In the genomic region with DNA sequence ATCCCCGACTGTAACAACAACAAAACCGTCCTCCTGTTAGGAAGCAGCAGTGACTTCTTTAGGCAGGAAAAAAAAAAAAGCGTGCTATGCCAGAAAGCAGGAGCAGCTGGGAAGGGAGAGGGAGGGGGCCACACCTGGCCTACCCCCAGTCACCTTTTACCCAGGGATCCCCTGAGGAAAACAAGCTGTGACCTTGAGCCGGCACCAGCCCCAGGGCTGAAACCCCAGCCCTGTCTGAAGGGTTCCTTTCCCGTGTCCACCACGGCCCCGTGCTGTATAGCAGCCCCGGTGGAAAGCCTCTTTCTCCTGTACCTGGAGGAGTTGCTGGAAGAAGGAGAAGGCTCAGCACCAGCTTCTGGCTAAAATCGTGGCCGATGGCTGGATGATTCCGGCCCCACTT, we compare ENCODE assay signal across 18 cellular contexts. TPM values are rescaled to one million over a fixed set of nuclear protein-coding genes. Genes with fewer than 3 reads are reported as not detected.
DNase-seq lines count a peak whose midpoint lies in the region; ATAC-seq, FAIRE-seq and TF ChIP-seq lines count a peak whose summit lies in the region.
"Had no signal": no experiment of that assay in that cellular context is flagged by ENCODE, and none has a peak within 500 bp of the region (broad histone marks: within the 10 kb centered on the region; RNA-seq: fewer than 3 reads in every experiment).

No MANE protein-coding gene starts in this region.

- intact Hi-C loops in activated CD8-positive, alpha-beta T cell treated with anti-CD3 and anti-CD28 coated beads for 36 hours (cut with micrococcal nuclease) = no loop called here
- intact Hi-C loops in CD4-positive, alpha-beta T cell (cut with DNase I, micrococcal nuclease) = no loop called here
- intact Hi-C loops in ovary (cut with DNase I) = no loop called here

- peaks cover 32% of the 10 kb centered on the region for H4K20me1 ChIP-seq in osteoblast (ENCODE audit: insufficient read depth, low read length)

- peak overlapping the region; percentile 10 for H3K27ac Mint-ChIP-seq in activated CD8-positive, alpha-beta T cell treated with anti-CD3 and anti-CD28 coated beads for 36 hours
- H3K27ac Mint-ChIP-seq in activated CD8-positive, alpha-beta T cell treated with anti-CD3 and anti-CD28 coated beads, Interleukin-2, amount 10 ng/mL, durations not matched to agents 7 days and 5 days = no peak overlapping the region
- peak overlapping the region; percentile 56 for H3K27ac Mint-ChIP-seq in CD4-positive, alpha-beta T cell
- peak overlapping the region; percentile 63 for H3K27ac Mint-ChIP-seq in T-helper 17 cell

- no peaks in the 10 kb centered on the region for H3K9me3 Mint-ChIP-seq in activated CD8-positive, alpha-beta T cell treated with anti-CD3 and anti-CD28 coated beads for 36 hours
- no peaks in the 10 kb centered on the region for H3K9me3 Mint-ChIP-seq in activated CD8-positive, alpha-beta T cell treated with anti-CD3 and anti-CD28 coated beads, Interleukin-2, amount 10 ng/mL, durations not matched to agents 7 days and 5 days (ENCODE audit: insufficient read depth)
- H3K9me3 Mint-ChIP-seq in CD4-positive, alpha-beta T cell = no peaks in the 10 kb centered on the region
- H3K9me3 Mint-ChIP-seq: H9 had no signal

- H3K79me2 ChIP-seq in osteoblast (ENCODE audit: insufficient read depth, low read length) = peaks cover 97% of the 10 kb centered on the region

- H3K4me3 ChIP-seq in osteoblast (ENCODE audit: insufficient read depth, low read length) (no peak overlapping the region), small intestine (ENCODE audit: low read depth in 1 of 2, low read length in 2 of 2) (no peak overlapping the region), ovary (no peak overlapping the region)
- H3K4me3 ChIP-seq: A549, PC-9, SJCRH30 had no signal

- TF ChIP-seq CTCF in activated CD8-positive, alpha-beta T cell treated with anti-CD3 and anti-CD28 coated beads for 36 hours (IDR thresholded peaks at IDR 0.05) = no peak
- TF ChIP-seq CTCF in CD4-positive, alpha-beta T cell (IDR thresholded peaks at IDR 0.05) = no peak
- TF ChIP-seq CTCF in osteoblast (IDR thresholded peaks at IDR 0.05; ENCODE audit: extremely low read depth, low read depth, low read length) (no peak), ovary (IDR thresholded peaks at IDR 0.05) (no peak)

- no peaks in the 10 kb centered on the region for H3K27me3 Mint-ChIP-seq in activated CD8-positive, alpha-beta T cell treated with anti-CD3 and anti-CD28 coated beads for 36 hours
- H3K27me3 Mint-ChIP-seq in activated CD8-positive, alpha-beta T cell treated with anti-CD3 and anti-CD28 coated beads, Interleukin-2, amount 10 ng/mL, durations not matched to agents 7 days and 5 days (ENCODE audit: low read depth) = no peaks in the 10 kb centered on the region
- H3K27me3 Mint-ChIP-seq in CD4-positive, alpha-beta T cell = no peaks in the 10 kb centered on the region
- H3K27me3 Mint-ChIP-seq in T-helper 17 cell = no peaks in the 10 kb centered on the region

- FAIRE-seq in small intestine (lab: Jason Lieb, UNC) = no peak
- FAIRE-seq: A549, D721Med, GM12892, GM18507 had no signal

- DNase-seq in activated CD8-positive, alpha-beta T cell treated with anti-CD3 and anti-CD28 coated beads for 36 hours = no peak
- no peak for DNase-seq in activated CD8-positive, alpha-beta T cell treated with anti-CD3 and anti-CD28 coated beads, Interleukin-2, amount 10 ng/mL, durations not matched to agents 7 days and 5 days
- DNase-seq in CD4-positive, alpha-beta T cell = no peak
- DNase-seq in T-helper 17 cell (no peak), osteoblast (ENCODE audit: insufficient read length, low spot score, missing footprints) (peak; percentile 67), small intestine (no peak), ovary (no peak)
- DNase-seq: H9, MV-4-11, NCI-H187 treated with DMSO at 0.1 percent for 48 hours, NCI-H446 treated with DMSO at 0.1 percent for 48 hours, PC-9, SJCRH30 had no signal

- H3K4me1 ChIP-seq in osteoblast (ENCODE audit: insufficient read depth, low read length) (no peaks in the 10 kb centered on the region), small intestine (ENCODE audit: control insufficient read depth in 2 of 2, insufficient read depth in 1 of 2, low read depth in 1 of 2, low read length in 1 of 2) (no peaks in the 10 kb centered on the region), ovary (ENCODE audit: insufficient read depth) (peaks cover 4% of the 10 kb centered on the region)

- no peak overlapping the region for H3K4me3 Mint-ChIP-seq in activated CD8-positive, alpha-beta T cell treated with anti-CD3 and anti-CD28 coated beads for 36 hours
- no peak overlapping the region for H3K4me3 Mint-ChIP-seq in activated CD8-positive, alpha-beta T cell treated with anti-CD3 and anti-CD28 coated beads, Interleukin-2, amount 10 ng/mL, durations not matched to agents 7 days and 5 days
- H3K4me3 Mint-ChIP-seq in CD4-positive, alpha-beta T cell = no peak overlapping the region
- no peak overlapping the region for H3K4me3 Mint-ChIP-seq in T-helper 17 cell
- H3K4me3 Mint-ChIP-seq: H9 had no signal

- H3K36me3 ChIP-seq in osteoblast (ENCODE audit: insufficient read depth, low read length) (peaks cover 5% of the 10 kb centered on the region), small intestine (ENCODE audit: control insufficient read depth in 2 of 2, insufficient read depth in 2 of 2, low read length in 2 of 2) (peaks cover 2 to 4% of the 10 kb centered on the region in 2 donors), ovary (no peaks in the 10 kb centered on the region)
- H3K36me3 ChIP-seq: SJCRH30 had no signal

- H3K27me3 ChIP-seq in CD4-positive, alpha-beta T cell (ENCODE audit: control insufficient read depth, insufficient read depth, low read length) = no peaks in the 10 kb centered on the region
- H3K27me3 ChIP-seq in osteoblast (ENCODE audit: insufficient read depth, low read length) (no peaks in the 10 kb centered on the region), small intestine (ENCODE audit: control insufficient read depth in 2 of 2, insufficient read depth in 2 of 2, low read length in 2 of 2) (no peaks in the 10 kb centered on the region), ovary (no peaks in the 10 kb centered on the region)
- H3K27me3 ChIP-seq: SJCRH30 had no signal

- H3K9me3 ChIP-seq in CD4-positive, alpha-beta T cell (ENCODE audit: control insufficient read depth, low read length) = no peaks in the 10 kb centered on the region
- H3K9me3 ChIP-seq in T-helper 17 cell (ENCODE audit: control insufficient read depth, low read length, poor library complexity, severe bottlenecking) (no peaks in the 10 kb centered on the region), osteoblast (ENCODE audit: low read depth, low read length) (no peaks in the 10 kb centered on the region), small intestine (ENCODE audit: control insufficient read depth, low read depth) (no peaks in the 10 kb centered on the region), ovary (no peaks in the 10 kb centered on the region)
- H3K9me3 ChIP-seq: A549, SJCRH30 had no signal

- no peak for TF ChIP-seq EP300 in ovary (IDR thresholded peaks at IDR 0.05)

- no peak overlapping the region for H3K4me2 ChIP-seq in osteoblast (ENCODE audit: insufficient read depth, low read length)
- H3K4me2 ChIP-seq: A549, KMS-11, PC-9 had no signal

- 84 to 90% (median 85%) methylated on average over 11 of the region's 11 CpGs for WGBS in small intestine, 3 donors
- WGBS in ovary, 3 donors = 44 to 77% (median 52%) methylated on average over 11 of the region's 11 CpGs

- CTCF ChIA-PET in activated CD8-positive, alpha-beta T cell treated with anti-CD3 and anti-CD28 coated beads for 36 hours (lab: Charles Lee) = no interaction called here
- CTCF ChIA-PET in activated CD8-positive, alpha-beta T cell treated with anti-CD3 and anti-CD28 coated beads, Interleukin-2, amount 10 ng/mL, durations not matched to agents 7 days and 5 days (lab: Charles Lee) = no interaction called here
- CTCF ChIA-PET in CD4-positive, alpha-beta T cell (lab: Charles Lee) = no interaction called here

- no peak overlapping the region for H2AFZ ChIP-seq in osteoblast (ENCODE audit: low read length)
- H2AFZ ChIP-seq: PC-9 had no signal

- POLR2A ChIA-PET in activated CD8-positive, alpha-beta T cell treated with anti-CD3 and anti-CD28 coated beads for 36 hours (lab: Charles Lee) = no interaction called here
- POLR2A ChIA-PET in activated CD8-positive, alpha-beta T cell treated with anti-CD3 and anti-CD28 coated beads, Interleukin-2, amount 10 ng/mL, durations not matched to agents 7 days and 5 days (lab: Charles Lee) = no interaction called here
- POLR2A ChIA-PET in CD4-positive, alpha-beta T cell (lab: Charles Lee) = no interaction called here

- H3K4me1 Mint-ChIP-seq in activated CD8-positive, alpha-beta T cell treated with anti-CD3 and anti-CD28 coated beads for 36 hours (ENCODE audit: low read depth) = peaks cover 51% of the 10 kb centered on the region
- H3K4me1 Mint-ChIP-seq in activated CD8-positive, alpha-beta T cell treated with anti-CD3 and anti-CD28 coated beads, Interleukin-2, amount 10 ng/mL, durations not matched to agents 7 days and 5 days (ENCODE audit: low read depth) = peaks cover 15% of the 10 kb centered on the region
- H3K4me1 Mint-ChIP-seq in CD4-positive, alpha-beta T cell (ENCODE audit: low read depth) = peaks cover 61% of the 10 kb centered on the region
- peaks cover 42% of the 10 kb centered on the region for H3K4me1 Mint-ChIP-seq in T-helper 17 cell

- H3K36me3 Mint-ChIP-seq in activated CD8-positive, alpha-beta T cell treated with anti-CD3 and anti-CD28 coated beads for 36 hours (ENCODE audit: low read depth) = peaks cover 25% of the 10 kb centered on the region
- peaks cover 2% of the 10 kb centered on the region for H3K36me3 Mint-ChIP-seq in activated CD8-positive, alpha-beta T cell treated with anti-CD3 and anti-CD28 coated beads, Interleukin-2, amount 10 ng/mL, durations not matched to agents 7 days and 5 days (ENCODE audit: low read depth)
- H3K36me3 Mint-ChIP-seq in CD4-positive, alpha-beta T cell (ENCODE audit: low read depth) = peaks cover 48% of the 10 kb centered on the region
- peaks cover 9% of the 10 kb centered on the region for H3K36me3 Mint-ChIP-seq in T-helper 17 cell (ENCODE audit: low read depth)

- no peak for TF ChIP-seq POLR2A in ovary (IDR thresholded peaks at IDR 0.05)

- ATAC-seq in activated CD8-positive, alpha-beta T cell treated with anti-CD3 and anti-CD28 coated beads for 36 hours = no peak
- ATAC-seq in activated CD8-positive, alpha-beta T cell treated with anti-CD3 and anti-CD28 coated beads, Interleukin-2, amount 10 ng/mL, durations not matched to agents 7 days and 5 days = no peak
- ATAC-seq in CD4-positive, alpha-beta T cell (ENCODE audit: poor library complexity) = no peak
- ATAC-seq in T-helper 17 cell = no peak
- ATAC-seq: A549 had no signal

- no peak overlapping the region for H3K27ac ChIP-seq in CD4-positive, alpha-beta T cell (ENCODE audit: low read depth, low read length)
- H3K27ac ChIP-seq in osteoblast (ENCODE audit: low read depth, low read length) = no peak overlapping the region
- no peak overlapping the region for H3K27ac ChIP-seq in small intestine (ENCODE audit: low read depth in 1 of 2, low read length in 1 of 2)
- no peak overlapping the region for H3K27ac ChIP-seq in ovary
- H3K27ac ChIP-seq: KMS-11, SJCRH30 had no signal

RNA-seq across cellular contexts. Expression of a gene that starts 55.1 kb away (rescaled TPM):
- total RNA-seq in activated CD8-positive, alpha-beta T cell treated with anti-CD3 and anti-CD28 coated beads for 36 hours = 100 to 1,000 TPM; 166 to 170 TPM
- 10 to 100 TPM; 55.8 to 56.6 TPM for total RNA-seq in activated CD8-positive, alpha-beta T cell treated with anti-CD3 and anti-CD28 coated beads, Interleukin-2, amount 10 ng/mL, durations not matched to agents 7 days and 5 days
- total RNA-seq in CD4-positive, alpha-beta T cell = 10 to 100 TPM; 24.9 to 27.9 TPM
- total RNA-seq in T-helper 17 cell (10 to 100 TPM; 44.2 TPM), osteoblast (47.1 and 57.2 TPM in 2 replicates), ovary (10 to 100 TPM; 13.4 to 69.5 (median 18.5) TPM)
- polyA plus RNA-seq in small intestine (100 to 1,000 TPM in 1 of 3 donors, 10 to 100 TPM in 2; 82.3 to 142 (median 98.4) TPM), ovary (10 to 100 TPM; 11.4 to 20.1 TPM)
